18 cellular contexts compared by ENCODE assay signal in genomic region chr2:205792908-205793307, GRCh38.
DNase-seq lines count a peak whose midpoint lies in the region; ATAC-seq and TF ChIP-seq lines count a peak whose summit lies in the region.
"Had no signal": no experiment of that assay in that cellular context is flagged by ENCODE, and none has a peak within 500 bp of the region (broad histone marks: within the 10 kb centered on the region; RNA-seq: fewer than 3 reads in every experiment).

No MANE protein-coding gene starts in this region.

- TF ChIP-seq CTCF in IMR-90 (conservative IDR thresholded peaks at IDR 0.05; ENCODE audit: low read depth, low read length): no peak
- no peak for TF ChIP-seq CTCF in gastroesophageal sphincter (IDR thresholded peaks at IDR 0.05)
- TF ChIP-seq CTCF in suprapubic skin (IDR thresholded peaks at IDR 0.05): no peak
- TF ChIP-seq CTCF in vagina (IDR thresholded peaks at IDR 0.05): no peak

- ATAC-seq in IMR-90 (ENCODE audit: low read depth) (no peak), gastroesophageal sphincter (peak; percentile 88)
- ATAC-seq: K562, Right ventricle myocardium inferior had no signal

- no peak overlapping the region for H4K8ac ChIP-seq in IMR-90 (ENCODE audit: low read depth in 2 of 2, low read length in 2 of 2)
- no peak overlapping the region for H4K8ac ChIP-seq in trophoblast cell (ENCODE audit: low read depth, low read length)

- TF ChIP-seq POLR2A in IMR-90 (IDR thresholded peaks at IDR 0.05; ENCODE audit: low read depth, low read length) (no peak), gastroesophageal sphincter (IDR thresholded peaks at IDR 0.05) (no peak), suprapubic skin (IDR thresholded peaks at IDR 0.05) (no peak), vagina (IDR thresholded peaks at IDR 0.05) (no peak)

- peaks cover 27% of the 10 kb centered on the region for H3K36me3 ChIP-seq in IMR-90 (ENCODE audit: control insufficient read depth, insufficient read depth, low read length)
- peaks cover 0 to 47% of the 10 kb centered on the region in 2 donors for H3K36me3 ChIP-seq in gastroesophageal sphincter
- peaks cover 6 to 11% of the 10 kb centered on the region in 2 experiments for H3K36me3 ChIP-seq in trophoblast cell (ENCODE audit: control insufficient read depth in 1 of 2, insufficient read depth in 2 of 2, low read length in 2 of 2)
- H3K36me3 ChIP-seq in suprapubic skin: peaks cover 5% of the 10 kb centered on the region
- H3K36me3 ChIP-seq in vagina: peaks cover 0 to 12% of the 10 kb centered on the region in 2 donors
- H3K36me3 ChIP-seq: BE2C had no signal

- H3K14ac ChIP-seq in IMR-90 (replicated peaks; ENCODE audit: low read depth, low read length) (no peak overlapping the region), trophoblast cell (ENCODE audit: low read length) (no peak overlapping the region)

- no peak for TF ChIP-seq RAD21 in IMR-90 (IDR thresholded peaks at IDR 0.05; ENCODE audit: low read length)

- POLR2A ChIA-PET in IMR-90 (lab: Charles Lee; ENCODE audit: unreplicated experiment): no interaction called here

- H3K4me1 ChIP-seq in IMR-90 (ENCODE audit: control insufficient read depth, insufficient read depth, low read length) (peaks cover 2% of the 10 kb centered on the region; the same call in 1 of the 2 replicates), gastroesophageal sphincter (peaks cover 0 to 87% (median 7%) of the 10 kb centered on the region in 3 donors), trophoblast cell (ENCODE audit: control insufficient read depth in 1 of 2, insufficient read depth in 2 of 2, low read length in 2 of 2) (no peaks in the 10 kb centered on the region), suprapubic skin (no peaks in the 10 kb centered on the region), vagina (no peaks in the 10 kb centered on the region)
- H3K4me1 ChIP-seq: Peyer's patch had no signal

- no peak overlapping the region for H3K4me3 ChIP-seq in IMR-90 (ENCODE audit: insufficient read depth, low read depth, low read length)
- no peak overlapping the region for H3K4me3 ChIP-seq in gastroesophageal sphincter
- no peak overlapping the region for H3K4me3 ChIP-seq in trophoblast cell (ENCODE audit: low read depth, low read length)
- H3K4me3 ChIP-seq in suprapubic skin: no peak overlapping the region
- H3K4me3 ChIP-seq in vagina: no peak overlapping the region
- H3K4me3 ChIP-seq: K562, Peyer's patch had no signal

- H4K5ac ChIP-seq in IMR-90 (ENCODE audit: low read depth, low read length): no peak overlapping the region

- no peak overlapping the region for H2BK12ac ChIP-seq in trophoblast cell (ENCODE audit: low read length)

- H2AK5ac ChIP-seq in IMR-90 (ENCODE audit: low read depth, low read length) (no peak overlapping the region), trophoblast cell (ENCODE audit: low read length) (no peak overlapping the region)

- H3K56ac ChIP-seq in IMR-90 (ENCODE audit: extremely low read depth, insufficient read depth, low read length): no peak overlapping the region

- H3K27me3 ChIP-seq in IMR-90 (ENCODE audit: control insufficient read depth, insufficient read depth, low read length) (no peaks in the 10 kb centered on the region), gastroesophageal sphincter (no peaks in the 10 kb centered on the region), trophoblast cell (ENCODE audit: insufficient read depth, low read length) (no peaks in the 10 kb centered on the region), suprapubic skin (no peaks in the 10 kb centered on the region), vagina (no peaks in the 10 kb centered on the region)
- H3K27me3 ChIP-seq: BE2C, Peyer's patch had no signal

- H2AFZ ChIP-seq in IMR-90 (replicated peaks; ENCODE audit: low read length, poor library complexity) (no peak overlapping the region), trophoblast cell (ENCODE audit: insufficient read depth, low read length, poor library complexity) (no peak overlapping the region)

- H3K9me1 ChIP-seq in IMR-90 (ENCODE audit: insufficient read depth, low read length): peaks cover 11% of the 10 kb centered on the region

- intact Hi-C loops in IMR-90 (cut with micrococcal nuclease) (no loop called here), vagina (cut with DNase I) (no loop called here)

- WGBS in IMR-90 (ENCODE audit: extremely low coverage in 2 of 2, insufficient read length in 1 of 2), 2 experiments: no CpG with 5 or more reads among the region's 3 CpGs
- 42 to 54% methylated on average over 3 of the region's 3 CpGs for WGBS in gastroesophageal sphincter (ENCODE audit: low coverage in 1 of 2), 2 donors
- no CpG with 5 or more reads among the region's 3 CpGs for WGBS in trophoblast cell (ENCODE audit: extremely low coverage, insufficient coverage, insufficient read length)
- WGBS in suprapubic skin: 98% methylated on average over 3 of the region's 3 CpGs

- no TSS peak for BruUV-seq in IMR-90 (replicated peaks; lab: Mats Ljungman, UMichigan)

- H4K91ac ChIP-seq in IMR-90 (ENCODE audit: insufficient read depth, low read depth, low read length): no peak overlapping the region
- H4K91ac ChIP-seq in trophoblast cell (ENCODE audit: low read depth, low read length): no peak overlapping the region

- no peak overlapping the region for H4K12ac ChIP-seq in trophoblast cell (ENCODE audit: low read depth, low read length)

- no peak overlapping the region for H3K9ac ChIP-seq in IMR-90 (ENCODE audit: low read depth, low read length)
- no peak overlapping the region for H3K9ac ChIP-seq in trophoblast cell (ENCODE audit: low read length)

- no peak overlapping the region for H2BK120ac ChIP-seq in IMR-90 (ENCODE audit: low read depth, low read length)
- no peak overlapping the region for H2BK120ac ChIP-seq in trophoblast cell (ENCODE audit: insufficient read depth, low read length, poor library complexity)

- H3K23ac ChIP-seq in IMR-90 (ENCODE audit: low read depth, low read length): no peak overlapping the region
- no peak overlapping the region for H3K23ac ChIP-seq in trophoblast cell (ENCODE audit: low read length)

- DNase-seq in IMR-90 (peak; percentile 58), trophoblast cell (peak; percentile 52 to 75), suprapubic skin (ENCODE audit: low spot score in 2 of 2) (no peak), vagina (ENCODE audit: extremely low spot score in 2 of 2) (no peak), COR-L47 (lab: John Stamatoyannopoulos, UW) (no peak), NCI-H2227 (lab: John Stamatoyannopoulos, UW; ENCODE audit: unreplicated experiment) (no peak)
- DNase-seq: ACHN; BE2C; CD4-positive, alpha-beta memory T cell; DMS79; NCI-H1092 treated with DMSO at 0.1 percent for 48 hours; NCI-H146; NCI-H2029 treated with DMSO at 0.1 percent for 48 hours; NK-92 treated with Interleukin-12 subunit alpha and Interleukin-12 subunit beta, amount 100 ng/mL, for 24 hours; Peyer's patch had no signal

- H2BK20ac ChIP-seq in IMR-90 (ENCODE audit: low read depth, low read length): no peak overlapping the region

- no peaks in the 10 kb centered on the region for H4K20me1 ChIP-seq in IMR-90 (ENCODE audit: insufficient read depth, low read length)

- CTCF ChIA-PET in IMR-90 (lab: Yijun Ruan, JAX): no interaction called here

- no peak overlapping the region for H3K4ac ChIP-seq in IMR-90 (ENCODE audit: low read depth, low read length)
- H3K4ac ChIP-seq in trophoblast cell (ENCODE audit: low read depth, low read length): no peak overlapping the region

- no peak overlapping the region for H2AK9ac ChIP-seq in IMR-90 (replicated peaks; ENCODE audit: low read depth, low read length, poor library complexity)

- dilution Hi-C loops in IMR-90 (cut with HindIII; ENCODE audit: low sequenced_read_pairs, unreplicated experiment): no loop called here

- H3K27ac ChIP-seq in IMR-90 (ENCODE audit: insufficient read depth, low read length): no peak overlapping the region
- H3K27ac ChIP-seq in gastroesophageal sphincter: peak overlapping the region; percentile 85 to 99 (median 95)
- H3K27ac ChIP-seq in trophoblast cell (ENCODE audit: low read depth, low read length): no peak overlapping the region
- no peak overlapping the region for H3K27ac ChIP-seq in suprapubic skin
- no peak overlapping the region for H3K27ac ChIP-seq in vagina

- H2BK15ac ChIP-seq in IMR-90 (ENCODE audit: low read depth, low read length): no peak overlapping the region

- TF ChIP-seq EP300 in gastroesophageal sphincter (IDR thresholded peaks at IDR 0.05) (no peak), suprapubic skin (IDR thresholded peaks at IDR 0.05) (no peak)

- no peak overlapping the region for H3K4me2 ChIP-seq in IMR-90 (ENCODE audit: low read depth, low read length)
- H3K4me2 ChIP-seq in trophoblast cell (ENCODE audit: low read length): no peak overlapping the region

- H2BK5ac ChIP-seq in IMR-90 (ENCODE audit: low read depth, low read length, poor library complexity, severe bottlenecking) (no peak overlapping the region), trophoblast cell (ENCODE audit: low read depth, low read length, poor library complexity) (no peak overlapping the region)

- in situ Hi-C loops in IMR-90 (cut with MboI; ENCODE audit: low sequenced_read_pairs): no loop called here

- no peak overlapping the region for H3K18ac ChIP-seq in IMR-90 (ENCODE audit: low read depth, low read length)
- H3K18ac ChIP-seq in trophoblast cell (ENCODE audit: low read length): no peak overlapping the region

- H3K9me3 ChIP-seq in IMR-90 (ENCODE audit: control insufficient read depth, insufficient read depth, low read length) (no peaks in the 10 kb centered on the region), gastroesophageal sphincter (no peaks in the 10 kb centered on the region), trophoblast cell (ENCODE audit: insufficient read depth, low read depth, low read length) (no peaks in the 10 kb centered on the region), suprapubic skin (no peaks in the 10 kb centered on the region), vagina (no peaks in the 10 kb centered on the region)
- H3K9me3 ChIP-seq: BE2C, Peyer's patch had no signal

- H3K79me1 ChIP-seq in IMR-90 (ENCODE audit: low read depth in 1 of 2, low read length in 2 of 2) (no peaks in the 10 kb centered on the region), trophoblast cell (ENCODE audit: low read length) (no peaks in the 10 kb centered on the region)

- H3K79me2 ChIP-seq in trophoblast cell (ENCODE audit: control insufficient read depth, insufficient read depth, low read length, poor library complexity): no peaks in the 10 kb centered on the region

TF ChIP-seq in IMR-90, 13 proteins besides CTCF, POLR2A, EP300 and RAD21 (continues in another document):
- TF ChIP-seq CEBPB (IDR thresholded peaks at IDR 0.05; ENCODE audit: low read depth, low read length): no peak
- no peak for TF ChIP-seq FOS (IDR thresholded peaks at IDR 0.05; ENCODE audit: low read depth, low read length)
- no peak for TF ChIP-seq CHD1 (IDR thresholded peaks at IDR 0.05; ENCODE audit: low read depth, low read length)

Comparison
In these comparisons a context has a peak if more than half of its experiments do, and no peak if none do; other contexts are left out.
1. DNase-seq: peak in IMR-90 (single experiment) and trophoblast cell (2 of 2); none in suprapubic skin (0 of 2), vagina (0 of 2), COR-L47 (single experiment) and NCI-H2227 (single experiment).
2. H3K27ac ChIP-seq: peak in gastroesophageal sphincter (4 of 4); none in IMR-90 (single experiment), trophoblast cell (single experiment), suprapubic skin (single experiment) and vagina (single experiment).